In the genomic region with DNA sequence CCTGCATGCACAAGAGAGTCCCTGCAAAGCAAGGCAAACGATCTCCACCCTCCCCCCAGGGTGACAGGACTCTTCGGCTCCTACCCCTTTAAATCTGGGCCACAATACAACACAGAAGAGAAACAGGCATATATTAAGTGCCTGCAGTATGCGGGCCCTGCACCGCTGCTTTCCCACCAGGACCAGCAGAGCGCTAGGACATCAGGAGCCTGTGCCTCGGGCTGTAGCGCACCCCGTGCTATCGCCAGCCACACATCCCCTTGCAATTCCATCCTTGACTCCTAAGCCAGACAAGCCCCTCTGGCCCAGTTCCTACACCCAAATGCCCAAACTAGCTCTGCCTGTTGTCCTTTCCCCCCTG, we compare ENCODE assay signal across 1 cellular context.
TF ChIP-seq lines count a peak whose summit lies in the region.

No MANE protein-coding gene starts in this region.

TF ChIP-seq in H1, 55 proteins besides CTCF, POLR2A, EP300 and RAD21:
- no peak for TF ChIP-seq RXRA (IDR thresholded peaks at IDR 0.05; ENCODE audit: insufficient read depth, low read depth, low read length)
- TF ChIP-seq SAP30 (IDR thresholded peaks at IDR 0.05; ENCODE audit: insufficient read depth, insufficient replicate concordance, low read length): no peak
- no peak for TF ChIP-seq SIN3A (conservative IDR thresholded peaks at IDR 0.05 in 1 of 2, IDR thresholded peaks at IDR 0.05 in 1 of 2; ENCODE audit: low read depth in 1 of 2, low read length in 2 of 2)
- TF ChIP-seq BACH1 (IDR thresholded peaks at IDR 0.05; ENCODE audit: low read length): no peak
- TF ChIP-seq SRF (IDR thresholded peaks at IDR 0.05; ENCODE audit: low read depth, low read length): no peak
- TF ChIP-seq CBX5 (IDR thresholded peaks at IDR 0.05; ENCODE audit: low read depth, low read length): no peak
- TF ChIP-seq CREB1 (IDR thresholded peaks at IDR 0.05): no peak
- TF ChIP-seq TEAD4 (IDR thresholded peaks at IDR 0.05; ENCODE audit: low read depth, low read length): no peak
- no peak for TF ChIP-seq CEBPB (IDR thresholded peaks at IDR 0.05; ENCODE audit: low read depth, low read length)
- TF ChIP-seq, protein P1, sequence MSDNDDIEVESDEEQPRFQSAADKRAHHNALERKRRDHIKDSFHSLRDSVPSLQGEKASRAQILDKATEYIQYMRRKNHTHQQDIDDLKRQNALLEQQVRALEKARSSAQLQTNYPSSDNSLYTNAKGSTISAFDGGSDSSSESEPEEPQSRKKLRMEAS (IDR thresholded peaks at IDR 0.05): no peak
- no peak for TF ChIP-seq JUN (IDR thresholded peaks at IDR 0.05; ENCODE audit: low read depth, low read length)
- no peak for TF ChIP-seq BRCA1 (IDR thresholded peaks at IDR 0.05; ENCODE audit: low read depth, low read length)
TF ChIP-seq in H1: peak in this region for 0.
